8 cellular contexts compared by ENCODE assay signal in the genomic region with DNA sequence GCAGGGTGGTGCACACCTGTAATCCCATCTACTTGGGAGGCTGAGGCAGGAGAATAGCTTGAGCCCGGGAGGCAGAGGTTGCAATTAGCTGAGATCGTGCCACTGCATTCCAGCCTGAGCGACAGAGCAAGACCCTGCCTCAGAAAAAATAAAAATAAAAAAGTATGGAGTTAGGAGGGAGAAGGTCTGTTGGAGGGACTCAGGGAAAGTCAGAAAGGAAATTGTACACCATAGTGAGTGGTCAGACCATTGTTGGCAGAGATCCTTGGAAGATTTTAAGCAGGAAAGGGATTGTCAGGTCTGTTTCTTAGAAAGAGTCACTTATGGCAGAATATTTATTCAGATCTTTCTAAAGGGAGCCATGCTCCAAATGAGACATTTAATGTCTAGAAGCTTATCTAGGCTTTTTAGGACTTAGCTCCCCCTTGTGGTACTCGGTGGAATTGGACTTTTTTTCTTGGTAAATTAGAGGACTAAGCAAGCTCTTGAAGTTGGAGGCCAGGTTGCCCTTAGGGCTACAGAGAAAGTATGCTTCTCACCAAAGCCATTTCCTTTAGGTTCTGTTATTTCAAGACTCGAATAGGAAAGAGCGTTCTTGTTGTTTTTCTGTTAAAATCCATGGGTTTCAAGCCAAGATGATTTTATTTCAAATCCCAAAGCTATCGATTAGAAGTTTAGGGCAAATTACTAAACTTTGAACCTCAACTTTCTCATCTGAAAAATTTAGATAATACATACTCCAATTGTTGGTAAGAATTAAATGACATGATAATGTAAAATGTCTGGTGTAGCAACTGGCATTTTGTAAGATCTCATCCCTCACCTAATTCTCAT. TPM values are rescaled to one million over a fixed set of nuclear protein-coding genes. Genes with fewer than 3 reads are reported as not detected.
DNase-seq lines count a peak whose midpoint lies in the region; ATAC-seq and TF ChIP-seq lines count a peak whose summit lies in the region.

No MANE protein-coding gene starts in this region.

- POLR2A ChIA-PET in HEK293 (lab: Yijun Ruan, JAX) = interaction anchor here (0.6 to 1.6 kb wide), 4 partner anchors 45 to 169 kb away, joined by 3 to 9 read pairs (median 4); partner anchors contain the start of genes AIDA, BROX and TAF1A

- no peaks in the 10 kb centered on the region for H3K4me1 ChIP-seq in HEK293 (ENCODE audit: control insufficient read depth, insufficient read depth, low read length)

- H3K4me1 Mint-ChIP-seq in activated naive CD8-positive, alpha-beta T cell (ENCODE audit: low read depth) = peaks cover 12% of the 10 kb centered on the region

- no peaks in the 10 kb centered on the region for H3K27me3 Mint-ChIP-seq in activated naive CD8-positive, alpha-beta T cell

- H3K36me3 Mint-ChIP-seq in activated naive CD8-positive, alpha-beta T cell = peaks cover 16% of the 10 kb centered on the region

- peak overlapping the region; percentile 47 for H3K27ac Mint-ChIP-seq in activated naive CD8-positive, alpha-beta T cell

- TF ChIP-seq CTCF in GM12801 (IDR thresholded peaks at IDR 0.05; ENCODE audit: extremely low read depth, insufficient read length) (peak; percentile 38), HEK293 (tag by site-specific recombination; IDR thresholded peaks at IDR 0.05) (peak; percentile 46; the same call in 1 of the 2 replicates)

- CTCF ChIA-PET in HEK293 (lab: Yijun Ruan, JAX) = interaction anchor here (0.6 to 5.6 kb wide), 23 partner anchors 9 to 468 kb away, joined by 3 to 52 read pairs (median 4); partner anchors contain the start of gene TAF1A

- DNase-seq in MV-4-11 (lab: John Stamatoyannopoulos, UW) (peak; percentile 81), SHP77 treated with DMSO at 0.1 percent for 48 hours (lab: John Stamatoyannopoulos, UW) (peak; percentile 78), Right ventricle myocardium superior (no peak), renal cortical epithelial cell (ENCODE audit: low read depth) (peak; percentile 92), mesenteric fat pad (ENCODE audit: low spot score) (no peak)

- no peak overlapping the region for H3K27ac ChIP-seq in HEK293 (ENCODE audit: extremely low read depth, low read depth, low read length)

- H3K9me3 ChIP-seq in HEK293 (ENCODE audit: control insufficient read depth, insufficient read depth, low read depth, low read length) = no peaks in the 10 kb centered on the region

- intact Hi-C loops in Right ventricle myocardium superior (cut with DNase I) = loop anchor here (5.0 kb wide), 1 partner anchor 167 kb away; no protein-coding TSS in a partner anchor

- H3K36me3 ChIP-seq in HEK293 (ENCODE audit: control insufficient read depth in 2 of 2, insufficient read depth in 1 of 2, low read length in 2 of 2) = peaks cover 31 to 92% of the 10 kb centered on the region in 2 experiments

- H3K4me3 Mint-ChIP-seq in activated naive CD8-positive, alpha-beta T cell = no peak overlapping the region

- ATAC-seq in Right ventricle myocardium superior (ENCODE audit: poor library complexity) = peak; percentile 80

- H3K9me3 Mint-ChIP-seq in activated naive CD8-positive, alpha-beta T cell (ENCODE audit: low read depth) = no peaks in the 10 kb centered on the region

- no peak overlapping the region for H3K4me3 ChIP-seq in HEK293 (ENCODE audit: low read depth, low read length)

TF ChIP-seq in HEK293, 187 proteins besides CTCF, POLR2A, EP300 and RAD21 (continues in another document):
- no peak for TF ChIP-seq ZNF555 (tag by site-specific recombination; conservative IDR thresholded peaks at IDR 0.05)
- TF ChIP-seq ZBTB17 (tag by site-specific recombination; IDR thresholded peaks at IDR 0.05) = peak; percentile 41; the same call in 1 of the 2 replicates
- no peak for TF ChIP-seq GLIS1 (tag by site-specific recombination; IDR thresholded peaks at IDR 0.05)
- TF ChIP-seq, protein P1, sequence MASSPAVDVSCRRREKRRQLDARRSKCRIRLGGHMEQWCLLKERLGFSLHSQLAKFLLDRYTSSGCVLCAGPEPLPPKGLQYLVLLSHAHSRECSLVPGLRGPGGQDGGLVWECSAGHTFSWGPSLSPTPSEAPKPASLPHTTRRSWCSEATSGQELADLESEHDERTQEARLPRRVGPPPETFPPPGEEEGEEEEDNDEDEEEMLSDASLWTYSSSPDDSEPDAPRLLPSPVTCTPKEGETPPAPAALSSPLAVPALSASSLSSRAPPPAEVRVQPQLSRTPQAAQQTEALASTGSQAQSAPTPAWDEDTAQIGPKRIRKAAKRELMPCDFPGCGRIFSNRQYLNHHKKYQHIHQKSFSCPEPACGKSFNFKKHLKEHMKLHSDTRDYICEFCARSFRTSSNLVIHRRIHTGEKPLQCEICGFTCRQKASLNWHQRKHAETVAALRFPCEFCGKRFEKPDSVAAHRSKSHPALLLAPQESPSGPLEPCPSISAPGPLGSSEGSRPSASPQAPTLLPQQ (tag by site-specific recombination; IDR thresholded peaks at IDR 0.05) = 0 out of 2 replicates have a peak, but pooled peaks have one; percentile 27
- no peak for TF ChIP-seq ZFP41 (tag by site-specific recombination; IDR thresholded peaks at IDR 0.05; ENCODE audit: borderline replicate concordance)
- no peak for TF ChIP-seq ZNF23 (tag by site-specific recombination; IDR thresholded peaks at IDR 0.05; ENCODE audit: borderline replicate concordance)
- no peak for TF ChIP-seq WT1 (tag by site-specific recombination; IDR thresholded peaks at IDR 0.05)
- no peak for TF ChIP-seq ZSCAN5A (tag by site-specific recombination; IDR thresholded peaks at IDR 0.05)
- 0 out of 2 replicates have a peak, but pooled peaks have one; percentile 8 for TF ChIP-seq ZBTB20 (tag by site-specific recombination; IDR thresholded peaks at IDR 0.05)
- TF ChIP-seq ZNF660 (tag by site-specific recombination; IDR thresholded peaks at IDR 0.05) = peak; percentile 46; the same call in 1 of the 2 replicates
- TF ChIP-seq ZNF501 (tag by site-specific recombination; IDR thresholded peaks at IDR 0.05) = no peak
- no peak for TF ChIP-seq KLF9 (tag by site-specific recombination; IDR thresholded peaks at IDR 0.05; ENCODE audit: low read depth)
- no peak for TF ChIP-seq ZFP3 (tag by site-specific recombination; IDR thresholded peaks at IDR 0.05; ENCODE audit: low read depth)
- TF ChIP-seq GLI4 (tag by site-specific recombination; IDR thresholded peaks at IDR 0.05) = no peak
- no peak for TF ChIP-seq ZNF585B (tag by site-specific recombination; IDR thresholded peaks at IDR 0.05)
- no peak for TF ChIP-seq ZNF530 (tag by site-specific recombination; IDR thresholded peaks at IDR 0.05; ENCODE audit: low read depth)
- no peak for TF ChIP-seq ZNF792 (tag by site-specific recombination; IDR thresholded peaks at IDR 0.05)
- no peak for TF ChIP-seq ZNF157 (tag by site-specific recombination; IDR thresholded peaks at IDR 0.05)
- TF ChIP-seq, protein P2, sequence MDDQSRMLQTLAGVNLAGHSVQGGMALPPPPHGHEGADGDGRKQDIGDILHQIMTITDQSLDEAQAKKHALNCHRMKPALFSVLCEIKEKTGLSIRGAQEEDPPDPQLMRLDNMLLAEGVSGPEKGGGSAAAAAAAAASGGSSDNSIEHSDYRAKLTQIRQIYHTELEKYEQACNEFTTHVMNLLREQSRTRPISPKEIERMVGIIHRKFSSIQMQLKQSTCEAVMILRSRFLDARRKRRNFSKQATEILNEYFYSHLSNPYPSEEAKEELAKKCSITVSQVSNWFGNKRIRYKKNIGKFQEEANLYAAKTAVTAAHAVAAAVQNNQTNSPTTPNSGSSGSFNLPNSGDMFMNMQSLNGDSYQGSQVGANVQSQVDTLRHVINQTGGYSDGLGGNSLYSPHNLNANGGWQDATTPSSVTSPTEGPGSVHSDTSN (CRISPR knock-in tag; IDR thresholded peaks at IDR 0.05) = no peak
- no peak for TF ChIP-seq YY1 (tag by site-specific recombination; IDR thresholded peaks at IDR 0.05)
- TF ChIP-seq ZNF169 (tag by site-specific recombination; IDR thresholded peaks at IDR 0.05) = no peak
- no peak for TF ChIP-seq ZNF221 (tag by site-specific recombination; IDR thresholded peaks at IDR 0.05; ENCODE audit: borderline replicate concordance)
- TF ChIP-seq ZNF621 (tag by site-specific recombination; IDR thresholded peaks at IDR 0.05) = no peak
- TF ChIP-seq, protein P3, sequence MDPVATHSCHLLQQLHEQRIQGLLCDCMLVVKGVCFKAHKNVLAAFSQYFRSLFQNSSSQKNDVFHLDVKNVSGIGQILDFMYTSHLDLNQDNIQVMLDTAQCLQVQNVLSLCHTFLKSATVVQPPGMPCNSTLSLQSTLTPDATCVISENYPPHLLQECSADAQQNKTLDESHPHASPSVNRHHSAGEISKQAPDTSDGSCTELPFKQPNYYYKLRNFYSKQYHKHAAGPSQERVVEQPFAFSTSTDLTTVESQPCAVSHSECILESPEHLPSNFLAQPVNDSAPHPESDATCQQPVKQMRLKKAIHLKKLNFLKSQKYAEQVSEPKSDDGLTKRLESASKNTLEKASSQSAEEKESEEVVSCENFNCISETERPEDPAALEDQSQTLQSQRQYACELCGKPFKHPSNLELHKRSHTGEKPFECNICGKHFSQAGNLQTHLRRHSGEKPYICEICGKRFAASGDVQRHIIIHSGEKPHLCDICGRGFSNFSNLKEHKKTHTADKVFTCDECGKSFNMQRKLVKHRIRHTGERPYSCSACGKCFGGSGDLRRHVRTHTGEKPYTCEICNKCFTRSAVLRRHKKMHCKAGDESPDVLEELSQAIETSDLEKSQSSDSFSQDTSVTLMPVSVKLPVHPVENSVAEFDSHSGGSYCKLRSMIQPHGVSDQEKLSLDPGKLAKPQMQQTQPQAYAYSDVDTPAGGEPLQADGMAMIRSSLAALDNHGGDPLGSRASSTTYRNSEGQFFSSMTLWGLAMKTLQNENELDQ (tag by site-specific recombination; IDR thresholded peaks at IDR 0.05; ENCODE audit: low read depth) = no peak
- TF ChIP-seq HOXC10 (CRISPR knock-in tag; IDR thresholded peaks at IDR 0.05) = no peak
- no peak for TF ChIP-seq ZNF214 (tag by site-specific recombination; IDR thresholded peaks at IDR 0.05; ENCODE audit: borderline replicate concordance)

RNA-seq across cellular contexts. Expression of gene MIA3, which starts 16.5 kb away (rescaled TPM):
- total RNA-seq in Right ventricle myocardium superior = 49.2 TPM
- 21.0 and 53.4 TPM in 2 replicates for total RNA-seq in renal cortical epithelial cell
- 69.4 TPM for total RNA-seq in mesenteric fat pad

RNA-seq across cellular contexts. Expression of gene TAF1A, which starts 44.7 kb away (rescaled TPM):
- total RNA-seq in Right ventricle myocardium superior (2.5 TPM), renal cortical epithelial cell (10.6 and 11.0 TPM in 2 replicates), mesenteric fat pad (7.2 TPM)

Comparison
In these comparisons a context has a peak if more than half of its experiments do, and no peak if none do; other contexts are left out.
1. DNase-seq: peak in MV-4-11 (single experiment), SHP77 treated with DMSO at 0.1 percent for 48 hours (single experiment) and renal cortical epithelial cell (single experiment); none in Right ventricle myocardium superior (single experiment) and mesenteric fat pad (single experiment).